Comparison of ENCODE assay signal across 19 cellular contexts in the genomic region with DNA sequence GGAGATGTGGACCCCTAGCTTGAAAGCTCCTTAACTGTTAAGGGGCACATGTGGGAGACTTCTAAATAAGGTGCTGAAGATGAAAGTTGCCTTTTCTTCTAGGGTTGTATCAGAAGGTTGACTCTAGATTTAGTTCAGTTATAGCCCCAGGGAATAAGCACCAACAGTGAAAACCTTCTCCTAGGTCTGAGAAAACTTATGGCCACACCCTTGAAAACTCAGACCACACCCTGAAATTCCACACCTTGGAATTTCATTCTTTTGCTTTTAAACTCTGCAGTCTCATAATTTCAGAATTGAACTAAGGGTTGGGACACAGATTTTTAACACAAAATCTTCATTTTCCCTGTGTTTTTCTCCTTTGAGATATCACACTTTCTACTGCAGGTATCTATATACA.
"Had no signal": no experiment of that assay in that cellular context is flagged by ENCODE, and none has a peak within 500 bp of the region (broad histone marks: within the 10 kb centered on the region; RNA-seq: fewer than 3 reads in every experiment).

No MANE protein-coding gene starts in this region.

- DNase-seq: activated B cell treated with CpG ODN at 0.5 μM for 24 hours; activated CD4-positive, alpha-beta T cell treated with anti-CD3 and anti-CD28 coated beads, Interleukin-2, amount 10 ng/mL, durations not matched to agents 24 days and 14 days; activated CD8-positive, alpha-beta memory T cell treated with anti-CD3 and anti-CD28 coated beads, Interleukin-2, amount 50 U/mL, for 4 hours; activated CD8-positive, alpha-beta T cell treated with anti-CD3 and anti-CD28 coated beads, Interleukin-2, amount 10 ng/mL, durations not matched to agents 7 days and 5 days; activated effector memory CD4-positive, alpha-beta T cell treated with anti-CD3 and anti-CD28 coated beads, Interleukin-2, amount 50 U/mL, for 16 hours; activated T-cell treated with anti-CD3 and anti-CD28 coated beads, Interleukin-2, amount 50 U/mL, for 48 hours; adrenal gland; central memory CD4-positive, alpha-beta T cell; foreskin fibroblast; kidney glomerular epithelial cell; sigmoid colon; stimulated activated CD4-positive, alpha-beta T cell treated with anti-CD3 and anti-CD28 coated beads, Interleukin-1b, Interleukin-23, amount 100 ng/mL, for 48 hours; stimulated activated naive CD8-positive, alpha-beta T cell treated with anti-CD3 and anti-CD28 coated beads, Interleukin-15, amount 100 ng/mL, for 72 hours had no signal

- H3K4me1 ChIP-seq: adrenal gland, sigmoid colon had no signal

- H3K9me3 Mint-ChIP-seq: activated B cell treated with CpG ODN at 0.5 μM for 24 hours; activated CD4-positive, alpha-beta T cell treated with anti-CD3 and anti-CD28 coated beads, Interleukin-2, amount 10 ng/mL, durations not matched to agents 24 days and 14 days; neural crest cell; stimulated activated naive CD8-positive, alpha-beta T cell treated with anti-CD3 and anti-CD28 coated beads, Interleukin-15, amount 100 ng/mL, for 72 hours; type B pancreatic cell had no signal

- H3K27ac ChIP-seq: adrenal gland, coronary artery, sigmoid colon had no signal

- H3K27me3 Mint-ChIP-seq: activated B cell treated with CpG ODN at 0.5 μM for 24 hours; activated CD4-positive, alpha-beta T cell treated with anti-CD3 and anti-CD28 coated beads, Interleukin-2, amount 10 ng/mL, durations not matched to agents 24 days and 14 days; stimulated activated naive CD8-positive, alpha-beta T cell treated with anti-CD3 and anti-CD28 coated beads, Interleukin-15, amount 100 ng/mL, for 72 hours had no signal

- H3K4me3 ChIP-seq: adrenal gland, coronary artery, sigmoid colon had no signal

- H3K9me3 ChIP-seq: adrenal gland, sigmoid colon had no signal

- H3K36me3 Mint-ChIP-seq: activated naive CD4-positive, alpha-beta T cell treated with anti-CD3 and anti-CD28 coated beads, Interleukin-2, amount 50 U/mL, for 24 hours; type B pancreatic cell had no signal

- H3K27ac Mint-ChIP-seq: activated B cell treated with CpG ODN at 0.5 μM for 24 hours; activated CD4-positive, alpha-beta T cell treated with anti-CD3 and anti-CD28 coated beads, Interleukin-2, amount 10 ng/mL, durations not matched to agents 24 days and 14 days; activated CD8-positive, alpha-beta T cell treated with anti-CD3 and anti-CD28 coated beads, Interleukin-2, amount 10 ng/mL, durations not matched to agents 7 days and 5 days; activated naive CD4-positive, alpha-beta T cell treated with anti-CD3 and anti-CD28 coated beads, Interleukin-2, amount 50 U/mL, for 24 hours; stimulated activated naive CD8-positive, alpha-beta T cell treated with anti-CD3 and anti-CD28 coated beads, Interleukin-15, amount 100 ng/mL, for 72 hours; type B pancreatic cell had no signal

- H3K4me3 Mint-ChIP-seq: activated B cell treated with CpG ODN at 0.5 μM for 24 hours; activated CD4-positive, alpha-beta T cell treated with anti-CD3 and anti-CD28 coated beads, Interleukin-2, amount 10 ng/mL, durations not matched to agents 24 days and 14 days; activated CD8-positive, alpha-beta T cell treated with anti-CD3 and anti-CD28 coated beads, Interleukin-2, amount 10 ng/mL, durations not matched to agents 7 days and 5 days; activated naive CD4-positive, alpha-beta T cell treated with anti-CD3 and anti-CD28 coated beads, Interleukin-2, amount 50 U/mL, for 24 hours; neural crest cell; stimulated activated naive CD8-positive, alpha-beta T cell treated with anti-CD3 and anti-CD28 coated beads, Interleukin-15, amount 100 ng/mL, for 72 hours; type B pancreatic cell had no signal

- H3K36me3 ChIP-seq: adrenal gland, sigmoid colon had no signal

- H3K4me1 Mint-ChIP-seq: activated B cell treated with CpG ODN at 0.5 μM for 24 hours; activated CD4-positive, alpha-beta T cell treated with anti-CD3 and anti-CD28 coated beads, Interleukin-2, amount 10 ng/mL, durations not matched to agents 24 days and 14 days; activated naive CD4-positive, alpha-beta T cell treated with anti-CD3 and anti-CD28 coated beads, Interleukin-2, amount 50 U/mL, for 24 hours; stimulated activated naive CD8-positive, alpha-beta T cell treated with anti-CD3 and anti-CD28 coated beads, Interleukin-15, amount 100 ng/mL, for 72 hours had no signal

- H3K27me3 ChIP-seq: adrenal gland, sigmoid colon had no signal

- FAIRE-seq: endothelial cell of umbilical vein, TTC549 had no signal
